Comparison of ENCODE assay signal across 1 cellular context in the genomic region with DNA sequence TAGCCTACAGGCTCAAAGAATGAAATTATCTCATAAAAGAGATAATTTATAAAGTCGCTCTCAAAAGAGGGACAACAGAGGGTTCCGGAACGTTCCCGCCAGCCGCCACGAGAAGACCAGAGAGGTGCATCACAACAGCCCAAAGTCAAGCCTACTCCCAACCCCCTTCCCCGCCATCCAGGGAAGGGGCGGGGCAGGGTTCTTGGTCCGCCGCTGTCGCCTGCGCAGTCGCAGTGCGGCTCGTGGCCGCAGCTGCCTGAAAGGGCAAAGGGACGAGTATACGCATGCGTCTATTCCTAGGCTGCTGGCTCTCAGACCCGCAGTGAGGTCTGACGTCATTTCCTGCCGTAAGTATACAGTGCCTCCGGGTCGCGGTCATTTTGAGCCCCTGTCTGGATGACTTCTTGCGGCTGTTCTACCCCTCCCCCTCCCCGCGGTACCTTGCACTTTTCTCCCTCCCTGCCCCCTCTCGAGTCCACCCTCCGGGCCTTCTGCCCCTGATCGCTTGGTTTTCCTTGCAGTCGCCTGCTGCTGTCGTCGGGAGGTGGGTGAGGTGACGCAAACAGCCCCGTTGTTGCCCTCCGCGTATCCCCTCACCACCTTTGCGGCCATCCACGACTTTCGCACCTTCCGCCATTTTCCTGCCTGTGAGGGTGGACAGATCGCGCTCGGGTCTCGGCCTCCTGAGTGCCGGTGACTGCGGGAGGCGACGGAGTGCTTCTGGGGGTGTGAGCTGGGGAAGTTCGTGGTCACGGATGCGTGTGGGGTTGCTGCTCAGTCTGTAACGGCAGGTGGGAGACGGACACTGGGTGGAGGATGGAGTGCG.
TF ChIP-seq lines count a peak whose summit lies in the region.

A gene with protein sequence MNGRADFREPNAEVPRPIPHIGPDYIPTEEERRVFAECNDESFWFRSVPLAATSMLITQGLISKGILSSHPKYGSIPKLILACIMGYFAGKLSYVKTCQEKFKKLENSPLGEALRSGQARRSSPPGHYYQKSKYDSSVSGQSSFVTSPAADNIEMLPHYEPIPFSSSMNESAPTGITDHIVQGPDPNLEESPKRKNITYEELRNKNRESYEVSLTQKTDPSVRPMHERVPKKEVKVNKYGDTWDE (plus strand): TSS at position 383 of the 826 bp plus-strand sequence. CDS start 1,537 bp downstream, outside the sequence.

TF ChIP-seq in K562, 482 proteins besides CTCF, POLR2A, EP300 and RAD21 (continued from another document and continues in another):
- TF ChIP-seq ZBTB11 (CRISPR knock-in tag; IDR thresholded peaks at IDR 0.05) (no peak; a peak in 1 of 6 replicates), SIRT6 (IDR thresholded peaks at IDR 0.05; ENCODE audit: low read depth, low read length) (no peak), SRSF1 (IDR thresholded peaks at IDR 0.05; ENCODE audit: low read depth, low read length) (no peak), EZH2 (IDR thresholded peaks at IDR 0.05; ENCODE audit: borderline replicate concordance, low read depth, low read length) (no peak), TCFL5 (CRISPR knock-in tag; conservative IDR thresholded peaks at IDR 0.05) (no peak), SETDB1 (IDR thresholded peaks at IDR 0.05; ENCODE audit: low read length) (peak; percentile 63), TCF7L2 (IDR thresholded peaks at IDR 0.05; ENCODE audit: low read depth, low read length) (no peak), PCBP1 (IDR thresholded peaks at IDR 0.05; ENCODE audit: low read depth, low read length, poor library complexity, severe bottlenecking) (peak; percentile 58), FOXA1 (IDR thresholded peaks at IDR 0.05; ENCODE audit: borderline replicate concordance) (no peak), IRF9 (tag; IDR thresholded peaks at IDR 0.05) (no peak; the same call in 1 of the 2 replicates), ZKSCAN8 (CRISPR knock-in tag; IDR thresholded peaks at IDR 0.05) (no peak), ZNF561 (CRISPR knock-in tag; conservative IDR thresholded peaks at IDR 0.05) (no peak), PYGO2 (tag; IDR thresholded peaks at IDR 0.05) (no peak), JUNB (CRISPR knock-in tag; conservative IDR thresholded peaks at IDR 0.05) (peak; percentile 82), CGGBP1 (CRISPR knock-in tag; IDR thresholded peaks at IDR 0.05) (no peak), CREM (IDR thresholded peaks at IDR 0.05; ENCODE audit: low read depth) (peak; percentile 98), RBM17 (IDR thresholded peaks at IDR 0.05; ENCODE audit: borderline replicate concordance, low read depth, low read length) (no peak), ZNF778 (CRISPR knock-in tag; IDR thresholded peaks at IDR 0.05) (no peak), SP2 (IDR thresholded peaks at IDR 0.05; ENCODE audit: extremely low read depth, low read depth, low read length, poor library complexity, severe bottlenecking) (no peak), CEBPZ (IDR thresholded peaks at IDR 0.05; ENCODE audit: borderline replicate concordance, low read depth, low read length) (no peak), POU5F1 (IDR thresholded peaks at IDR 0.05; ENCODE audit: borderline replicate concordance, low read depth, low read length, partially characterized antibody) (no peak), POLR2G (IDR thresholded peaks at IDR 0.05; ENCODE audit: low read depth, low read length) (peak; percentile 96), PATZ1 (CRISPR knock-in tag; IDR thresholded peaks at IDR 0.05; ENCODE audit: borderline replicate concordance) (no peak), SOX6 (IDR thresholded peaks at IDR 0.05) (no peak), RBFOX2 (IDR thresholded peaks at IDR 0.05; ENCODE audit: low read depth, low read length) (peak; percentile 97), PTBP1 (IDR thresholded peaks at IDR 0.05; ENCODE audit: low read depth, low read length) (no peak), ZC3H11A (IDR thresholded peaks at IDR 0.05; ENCODE audit: low read depth, low read length) (no peak), ZFPM2 (CRISPR knock-in tag; IDR thresholded peaks at IDR 0.05) (no peak), ZNF143 (CRISPR knock-in tag; IDR thresholded peaks at IDR 0.05) (no peak; the same call in 1 of the 2 replicates), HNRNPK (IDR thresholded peaks at IDR 0.05; ENCODE audit: low read depth, low read length, poor library complexity, severe bottlenecking) (no peak), DMBX1 (CRISPR knock-in tag; IDR thresholded peaks at IDR 0.05; ENCODE audit: borderline replicate concordance) (no peak), STAT5A (IDR thresholded peaks at IDR 0.05; ENCODE audit: borderline replicate concordance, low read length) (no peak), SRSF9 (IDR thresholded peaks at IDR 0.05; ENCODE audit: borderline replicate concordance, low read depth, low read length) (no peak), ZNF3 (CRISPR knock-in tag; IDR thresholded peaks at IDR 0.05) (no peak), PRMT5 (CRISPR knock-in tag; IDR thresholded peaks at IDR 0.05) (peak; percentile 72; the same call in 1 of the 2 replicates), U2AF2 (optimal IDR thresholded peaks at IDR 0.05; ENCODE audit: low read depth, low read length) (no peak), ZNF354B (CRISPR knock-in tag; IDR thresholded peaks at IDR 0.05) (no peak), MCM5 (IDR thresholded peaks at IDR 0.05; ENCODE audit: low read depth) (no peak), SMARCE1 (IDR thresholded peaks at IDR 0.05) (no peak; the same call in 1 of the 2 replicates), ZNF12 (CRISPR knock-in tag; IDR thresholded peaks at IDR 0.05) (no peak; the same call in 1 of the 2 replicates), NONO (IDR thresholded peaks at IDR 0.05; ENCODE audit: low read depth in 2 of 2, low read length in 1 of 2) (no peak), FUS (optimal IDR thresholded peaks at IDR 0.05; ENCODE audit: low read depth, low read length) (no peak), CCAR2 (IDR thresholded peaks at IDR 0.05; ENCODE audit: low read depth, low read length) (no peak), SNAPC5 (CRISPR knock-in tag; IDR thresholded peaks at IDR 0.05) (no peak), ZBTB33 (CRISPR knock-in tag; IDR thresholded peaks at IDR 0.05) (no peak), ZNF124 (CRISPR knock-in tag; IDR thresholded peaks at IDR 0.05) (no peak), ZNF165 (CRISPR knock-in tag; IDR thresholded peaks at IDR 0.05; ENCODE audit: borderline replicate concordance) (no peak), CBX8 (IDR thresholded peaks at IDR 0.05; ENCODE audit: borderline replicate concordance, extremely low read depth, low read depth, low read length, poor library complexity, severe bottlenecking) (no peak), ESRRA (IDR thresholded peaks at IDR 0.05; ENCODE audit: borderline replicate concordance, low read depth) (peak; percentile 88; the same call in 1 of the 2 replicates), MYNN (IDR thresholded peaks at IDR 0.05) (0 out of 2 replicates have a peak, but pooled peaks have one; percentile 42), MYNN (CRISPR knock-in tag; IDR thresholded peaks at IDR 0.05) (no peak)
- TF ChIP-seq, protein P1, sequence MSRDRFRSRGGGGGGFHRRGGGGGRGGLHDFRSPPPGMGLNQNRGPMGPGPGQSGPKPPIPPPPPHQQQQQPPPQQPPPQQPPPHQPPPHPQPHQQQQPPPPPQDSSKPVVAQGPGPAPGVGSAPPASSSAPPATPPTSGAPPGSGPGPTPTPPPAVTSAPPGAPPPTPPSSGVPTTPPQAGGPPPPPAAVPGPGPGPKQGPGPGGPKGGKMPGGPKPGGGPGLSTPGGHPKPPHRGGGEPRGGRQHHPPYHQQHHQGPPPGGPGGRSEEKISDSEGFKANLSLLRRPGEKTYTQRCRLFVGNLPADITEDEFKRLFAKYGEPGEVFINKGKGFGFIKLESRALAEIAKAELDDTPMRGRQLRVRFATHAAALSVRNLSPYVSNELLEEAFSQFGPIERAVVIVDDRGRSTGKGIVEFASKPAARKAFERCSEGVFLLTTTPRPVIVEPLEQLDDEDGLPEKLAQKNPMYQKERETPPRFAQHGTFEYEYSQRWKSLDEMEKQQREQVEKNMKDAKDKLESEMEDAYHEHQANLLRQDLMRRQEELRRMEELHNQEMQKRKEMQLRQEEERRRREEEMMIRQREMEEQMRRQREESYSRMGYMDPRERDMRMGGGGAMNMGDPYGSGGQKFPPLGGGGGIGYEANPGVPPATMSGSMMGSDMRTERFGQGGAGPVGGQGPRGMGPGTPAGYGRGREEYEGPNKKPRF (IDR thresholded peaks at IDR 0.05; ENCODE audit: low read depth, low read length): no peak
